ENCODE assay signal across 5 cellular contexts in the genomic region with DNA sequence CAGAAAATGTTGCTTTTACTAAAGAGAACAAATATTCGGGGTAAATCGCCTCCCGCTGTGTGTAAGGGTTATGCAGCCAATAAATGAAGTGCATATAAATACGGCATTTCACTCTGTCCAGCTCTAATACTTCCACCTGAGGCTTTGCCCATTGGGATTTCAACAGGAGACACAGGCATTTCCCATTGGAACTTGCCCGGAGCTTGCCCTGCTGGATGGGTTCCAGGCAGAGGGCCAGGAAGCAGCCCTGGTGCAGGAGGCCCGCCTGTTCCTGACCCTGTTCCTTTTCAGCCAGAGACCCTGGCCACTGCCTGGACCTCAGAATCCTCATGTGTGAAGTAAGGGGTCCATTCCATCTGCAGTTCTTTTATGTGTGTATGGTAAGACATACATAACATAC. TPM values are rescaled to one million over a fixed set of nuclear protein-coding genes. Genes with fewer than 3 reads are reported as not detected.
"Had no signal": no experiment of that assay in that cellular context is flagged by ENCODE, and none has a peak within 500 bp of the region (broad histone marks: within the 10 kb centered on the region; RNA-seq: fewer than 3 reads in every experiment).

No MANE protein-coding gene starts in this region.

- H2AFZ ChIP-seq: GM23338 had no signal

- DNase-seq: H9, HCEC 1CT, KG1 had no signal

- H3K4me3 ChIP-seq: GM23338 had no signal

- ATAC-seq: GM23338 had no signal

- H3K4me2 ChIP-seq: GM23338 had no signal

RNA-seq across cellular contexts. Expression of a gene that starts 17.4 kb away (rescaled TPM):
- polyA plus RNA-seq: IgD-negative memory B cell had no signal
